Comparison of ENCODE assay signal across 1 cellular context in the genomic region with DNA sequence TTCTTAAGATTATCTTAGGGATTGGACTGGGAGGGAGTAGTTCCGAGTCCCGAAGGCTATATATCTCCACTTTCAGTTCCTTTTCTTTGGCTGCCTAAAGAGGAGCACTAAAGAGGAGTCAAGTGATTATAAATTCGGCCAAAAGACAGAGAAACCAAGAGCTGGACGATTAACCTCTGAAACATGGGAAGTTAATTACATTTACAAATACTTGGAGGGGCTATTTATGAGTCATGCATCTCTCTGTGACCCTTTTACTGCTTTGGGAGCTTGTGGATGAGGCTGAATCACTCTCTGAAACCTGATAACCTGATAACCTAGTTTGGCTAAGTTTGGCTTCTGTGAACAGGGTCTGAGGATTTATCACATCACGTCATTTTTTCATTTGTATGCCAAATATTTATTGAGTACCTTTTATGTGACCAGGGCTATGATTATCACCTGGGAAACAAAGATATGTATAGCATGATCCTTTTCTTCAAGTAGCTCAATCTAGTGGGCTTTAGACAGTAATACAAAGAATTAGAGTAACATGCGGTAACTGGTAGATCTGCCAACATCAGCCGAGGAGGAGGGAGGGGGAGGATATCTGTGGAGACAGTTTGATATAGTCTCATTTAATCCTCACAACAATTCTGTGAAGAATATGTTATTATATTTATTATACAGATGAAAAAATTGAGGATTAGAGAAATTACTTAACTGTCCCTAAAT.
A peak's percentile ranks its signal among the peaks of the same experiment; 100 is the strongest.
TF ChIP-seq lines count a peak whose summit lies in the region.

No MANE protein-coding gene starts in this region.

TF ChIP-seq in K562, 482 proteins besides CTCF, POLR2A, EP300 and RAD21 (continued from another document and continues in another):
- TF ChIP-seq, protein P1, sequence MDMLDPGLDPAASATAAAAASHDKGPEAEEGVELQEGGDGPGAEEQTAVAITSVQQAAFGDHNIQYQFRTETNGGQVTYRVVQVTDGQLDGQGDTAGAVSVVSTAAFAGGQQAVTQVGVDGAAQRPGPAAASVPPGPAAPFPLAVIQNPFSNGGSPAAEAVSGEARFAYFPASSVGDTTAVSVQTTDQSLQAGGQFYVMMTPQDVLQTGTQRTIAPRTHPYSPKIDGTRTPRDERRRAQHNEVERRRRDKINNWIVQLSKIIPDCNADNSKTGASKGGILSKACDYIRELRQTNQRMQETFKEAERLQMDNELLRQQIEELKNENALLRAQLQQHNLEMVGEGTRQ (CRISPR knock-in tag; IDR thresholded peaks at IDR 0.05): no peak
- no peak for TF ChIP-seq EP400 (IDR thresholded peaks at IDR 0.05)
- TF ChIP-seq EHMT2 (IDR thresholded peaks at IDR 0.05): no peak
- no peak for TF ChIP-seq XRCC4 (IDR thresholded peaks at IDR 0.05; ENCODE audit: extremely low read depth, insufficient read depth, insufficient read length)
- TF ChIP-seq, protein P2, sequence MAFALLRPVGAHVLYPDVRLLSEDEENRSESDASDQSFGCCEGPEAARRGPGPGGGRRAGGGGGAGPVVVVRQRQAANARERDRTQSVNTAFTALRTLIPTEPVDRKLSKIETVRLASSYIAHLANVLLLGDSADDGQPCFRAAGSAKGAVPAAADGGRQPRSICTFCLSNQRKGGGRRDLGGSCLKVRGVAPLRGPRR (CRISPR knock-in tag; IDR thresholded peaks at IDR 0.05): no peak
- no peak for TF ChIP-seq ZEB2 (IDR thresholded peaks at IDR 0.05)
- peak; percentile 25 for TF ChIP-seq MEIS2 (IDR thresholded peaks at IDR 0.05; ENCODE audit: partially characterized antibody)
- no peak for TF ChIP-seq SAFB (IDR thresholded peaks at IDR 0.05; ENCODE audit: borderline replicate concordance, low read depth, low read length)
- TF ChIP-seq ARID1B (IDR thresholded peaks at IDR 0.05): peak; percentile 38; the same call in 1 of the 2 replicates
- no peak for TF ChIP-seq STAG1 (CRISPR knock-in tag; IDR thresholded peaks at IDR 0.05; ENCODE audit: borderline replicate concordance)
- no peak for TF ChIP-seq ZNF24 (IDR thresholded peaks at IDR 0.05)
- no peak for TF ChIP-seq TCF7L2 (IDR thresholded peaks at IDR 0.05; ENCODE audit: low read depth, low read length)
- no peak for TF ChIP-seq ELF2 (CRISPR knock-in tag; IDR thresholded peaks at IDR 0.05)
- no peak for TF ChIP-seq SIN3A (IDR thresholded peaks at IDR 0.05; ENCODE audit: borderline replicate concordance in 2 of 2, control insufficient read depth in 1 of 2, low read depth in 2 of 2, low read length in 2 of 2)
- no peak for TF ChIP-seq BRF1 (IDR thresholded peaks at IDR 0.05; ENCODE audit: borderline replicate concordance, extremely low read depth, insufficient read length)
- TF ChIP-seq HMG20A (CRISPR knock-in tag; conservative IDR thresholded peaks at IDR 0.05): no peak
- TF ChIP-seq, protein P3, sequence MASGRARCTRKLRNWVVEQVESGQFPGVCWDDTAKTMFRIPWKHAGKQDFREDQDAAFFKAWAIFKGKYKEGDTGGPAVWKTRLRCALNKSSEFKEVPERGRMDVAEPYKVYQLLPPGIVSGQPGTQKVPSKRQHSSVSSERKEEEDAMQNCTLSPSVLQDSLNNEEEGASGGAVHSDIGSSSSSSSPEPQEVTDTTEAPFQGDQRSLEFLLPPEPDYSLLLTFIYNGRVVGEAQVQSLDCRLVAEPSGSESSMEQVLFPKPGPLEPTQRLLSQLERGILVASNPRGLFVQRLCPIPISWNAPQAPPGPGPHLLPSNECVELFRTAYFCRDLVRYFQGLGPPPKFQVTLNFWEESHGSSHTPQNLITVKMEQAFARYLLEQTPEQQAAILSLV (tag; IDR thresholded peaks at IDR 0.05): no peak
- TF ChIP-seq, protein P4, sequence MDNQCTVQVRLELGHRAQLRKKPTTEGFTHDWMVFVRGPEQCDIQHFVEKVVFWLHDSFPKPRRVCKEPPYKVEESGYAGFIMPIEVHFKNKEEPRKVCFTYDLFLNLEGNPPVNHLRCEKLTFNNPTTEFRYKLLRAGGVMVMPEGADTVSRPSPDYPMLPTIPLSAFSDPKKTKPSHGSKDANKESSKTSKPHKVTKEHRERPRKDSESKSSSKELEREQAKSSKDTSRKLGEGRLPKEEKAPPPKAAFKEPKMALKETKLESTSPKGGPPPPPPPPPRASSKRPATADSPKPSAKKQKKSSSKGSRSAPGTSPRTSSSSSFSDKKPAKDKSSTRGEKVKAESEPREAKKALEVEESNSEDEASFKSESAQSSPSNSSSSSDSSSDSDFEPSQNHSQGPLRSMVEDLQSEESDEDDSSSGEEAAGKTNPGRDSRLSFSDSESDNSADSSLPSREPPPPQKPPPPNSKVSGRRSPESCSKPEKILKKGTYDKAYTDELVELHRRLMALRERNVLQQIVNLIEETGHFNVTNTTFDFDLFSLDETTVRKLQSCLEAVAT (IDR thresholded peaks at IDR 0.05): no peak
- TF ChIP-seq, protein P5, sequence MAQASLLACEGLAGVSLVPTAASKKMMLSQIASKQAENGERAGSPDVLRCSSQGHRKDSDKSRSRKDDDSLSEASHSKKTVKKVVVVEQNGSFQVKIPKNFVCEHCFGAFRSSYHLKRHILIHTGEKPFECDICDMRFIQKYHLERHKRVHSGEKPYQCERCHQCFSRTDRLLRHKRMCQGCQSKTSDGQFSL (CRISPR knock-in tag; IDR thresholded peaks at IDR 0.05): no peak
- TF ChIP-seq, protein P5 (tag; IDR thresholded peaks at IDR 0.05): no peak
- no peak for TF ChIP-seq KAT2B (IDR thresholded peaks at IDR 0.05; ENCODE audit: low read depth, low read length)
- TF ChIP-seq, protein P6, sequence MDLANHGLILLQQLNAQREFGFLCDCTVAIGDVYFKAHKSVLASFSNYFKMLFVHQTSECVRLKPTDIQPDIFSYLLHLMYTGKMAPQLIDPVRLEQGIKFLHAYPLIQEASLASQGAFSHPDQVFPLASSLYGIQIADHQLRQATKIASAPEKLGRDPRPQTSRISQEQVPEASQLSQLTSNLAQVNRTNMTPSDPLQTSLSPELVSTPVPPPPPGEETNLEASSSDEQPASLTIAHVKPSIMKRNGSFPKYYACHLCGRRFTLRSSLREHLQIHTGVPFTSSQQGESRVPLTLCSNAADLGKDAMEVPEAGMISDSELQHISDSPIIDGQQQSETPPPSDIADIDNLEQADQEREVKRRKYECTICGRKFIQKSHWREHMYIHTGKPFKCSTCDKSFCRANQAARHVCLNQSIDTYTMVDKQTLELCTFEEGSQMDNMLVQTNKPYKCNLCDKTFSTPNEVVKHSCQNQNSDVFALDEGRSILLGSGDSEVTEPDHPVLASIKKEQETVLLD (IDR thresholded peaks at IDR 0.05): no peak
- no peak for TF ChIP-seq NONO (IDR thresholded peaks at IDR 0.05; ENCODE audit: low read depth in 2 of 2, low read length in 1 of 2)
- TF ChIP-seq, protein P7, sequence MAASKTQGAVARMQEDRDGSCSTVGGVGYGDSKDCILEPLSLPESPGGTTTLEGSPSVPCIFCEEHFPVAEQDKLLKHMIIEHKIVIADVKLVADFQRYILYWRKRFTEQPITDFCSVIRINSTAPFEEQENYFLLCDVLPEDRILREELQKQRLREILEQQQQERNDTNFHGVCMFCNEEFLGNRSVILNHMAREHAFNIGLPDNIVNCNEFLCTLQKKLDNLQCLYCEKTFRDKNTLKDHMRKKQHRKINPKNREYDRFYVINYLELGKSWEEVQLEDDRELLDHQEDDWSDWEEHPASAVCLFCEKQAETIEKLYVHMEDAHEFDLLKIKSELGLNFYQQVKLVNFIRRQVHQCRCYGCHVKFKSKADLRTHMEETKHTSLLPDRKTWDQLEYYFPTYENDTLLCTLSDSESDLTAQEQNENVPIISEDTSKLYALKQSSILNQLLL (CRISPR knock-in tag; IDR thresholded peaks at IDR 0.05; ENCODE audit: borderline replicate concordance): no peak
- TF ChIP-seq ETS2 (tag; IDR thresholded peaks at IDR 0.05; ENCODE audit: borderline replicate concordance, poor library complexity, severe bottlenecking): no peak
- no peak for TF ChIP-seq ESRRB (CRISPR knock-in tag; IDR thresholded peaks at IDR 0.05; ENCODE audit: borderline replicate concordance)
- 0 out of 2 replicates have a peak, but pooled peaks have one; percentile 41 for TF ChIP-seq ATF7 (IDR thresholded peaks at IDR 0.05)
- TF ChIP-seq, protein P8, sequence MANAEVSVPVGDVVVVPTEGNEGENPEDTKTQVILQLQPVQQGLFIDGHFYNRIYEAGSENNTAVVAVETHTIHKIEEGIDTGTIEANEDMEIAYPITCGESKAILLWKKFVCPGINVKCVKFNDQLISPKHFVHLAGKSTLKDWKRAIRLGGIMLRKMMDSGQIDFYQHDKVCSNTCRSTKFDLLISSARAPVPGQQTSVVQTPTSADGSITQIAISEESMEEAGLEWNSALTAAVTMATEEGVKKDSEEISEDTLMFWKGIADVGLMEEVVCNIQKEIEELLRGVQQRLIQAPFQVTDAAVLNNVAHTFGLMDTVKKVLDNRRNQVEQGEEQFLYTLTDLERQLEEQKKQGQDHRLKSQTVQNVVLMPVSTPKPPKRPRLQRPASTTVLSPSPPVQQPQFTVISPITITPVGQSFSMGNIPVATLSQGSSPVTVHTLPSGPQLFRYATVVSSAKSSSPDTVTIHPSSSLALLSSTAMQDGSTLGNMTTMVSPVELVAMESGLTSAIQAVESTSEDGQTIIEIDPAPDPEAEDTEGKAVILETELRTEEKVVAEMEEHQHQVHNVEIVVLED (CRISPR knock-in tag; IDR thresholded peaks at IDR 0.05): no peak
- TF ChIP-seq MEF2D (tag; conservative IDR thresholded peaks at IDR 0.05; ENCODE audit: low read depth): no peak
- TF ChIP-seq ZNF79 (CRISPR knock-in tag; IDR thresholded peaks at IDR 0.05; ENCODE audit: low read depth): 0 out of 2 replicates have a peak, but pooled peaks have one; percentile 38
- TF ChIP-seq, protein P9, sequence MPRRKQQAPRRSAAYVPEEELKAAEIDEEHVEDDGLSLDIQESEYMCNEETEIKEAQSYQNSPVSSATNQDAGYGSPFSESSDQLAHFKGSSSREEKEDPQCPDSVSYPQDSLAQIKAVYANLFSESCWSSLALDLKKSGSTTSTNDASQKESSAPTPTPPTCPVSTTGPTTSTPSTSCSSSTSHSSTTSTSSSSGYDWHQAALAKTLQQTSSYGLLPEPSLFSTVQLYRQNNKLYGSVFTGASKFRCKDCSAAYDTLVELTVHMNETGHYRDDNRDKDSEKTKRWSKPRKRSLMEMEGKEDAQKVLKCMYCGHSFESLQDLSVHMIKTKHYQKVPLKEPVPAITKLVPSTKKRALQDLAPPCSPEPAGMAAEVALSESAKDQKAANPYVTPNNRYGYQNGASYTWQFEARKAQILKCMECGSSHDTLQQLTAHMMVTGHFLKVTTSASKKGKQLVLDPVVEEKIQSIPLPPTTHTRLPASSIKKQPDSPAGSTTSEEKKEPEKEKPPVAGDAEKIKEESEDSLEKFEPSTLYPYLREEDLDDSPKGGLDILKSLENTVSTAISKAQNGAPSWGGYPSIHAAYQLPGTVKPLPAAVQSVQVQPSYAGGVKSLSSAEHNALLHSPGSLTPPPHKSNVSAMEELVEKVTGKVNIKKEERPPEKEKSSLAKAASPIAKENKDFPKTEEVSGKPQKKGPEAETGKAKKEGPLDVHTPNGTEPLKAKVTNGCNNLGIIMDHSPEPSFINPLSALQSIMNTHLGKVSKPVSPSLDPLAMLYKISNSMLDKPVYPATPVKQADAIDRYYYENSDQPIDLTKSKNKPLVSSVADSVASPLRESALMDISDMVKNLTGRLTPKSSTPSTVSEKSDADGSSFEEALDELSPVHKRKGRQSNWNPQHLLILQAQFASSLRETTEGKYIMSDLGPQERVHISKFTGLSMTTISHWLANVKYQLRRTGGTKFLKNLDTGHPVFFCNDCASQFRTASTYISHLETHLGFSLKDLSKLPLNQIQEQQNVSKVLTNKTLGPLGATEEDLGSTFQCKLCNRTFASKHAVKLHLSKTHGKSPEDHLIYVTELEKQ (CRISPR knock-in tag; IDR thresholded peaks at IDR 0.05): no peak
- no peak for TF ChIP-seq CHD1 (IDR thresholded peaks at IDR 0.05; ENCODE audit: low read length)
- TF ChIP-seq, protein P10, sequence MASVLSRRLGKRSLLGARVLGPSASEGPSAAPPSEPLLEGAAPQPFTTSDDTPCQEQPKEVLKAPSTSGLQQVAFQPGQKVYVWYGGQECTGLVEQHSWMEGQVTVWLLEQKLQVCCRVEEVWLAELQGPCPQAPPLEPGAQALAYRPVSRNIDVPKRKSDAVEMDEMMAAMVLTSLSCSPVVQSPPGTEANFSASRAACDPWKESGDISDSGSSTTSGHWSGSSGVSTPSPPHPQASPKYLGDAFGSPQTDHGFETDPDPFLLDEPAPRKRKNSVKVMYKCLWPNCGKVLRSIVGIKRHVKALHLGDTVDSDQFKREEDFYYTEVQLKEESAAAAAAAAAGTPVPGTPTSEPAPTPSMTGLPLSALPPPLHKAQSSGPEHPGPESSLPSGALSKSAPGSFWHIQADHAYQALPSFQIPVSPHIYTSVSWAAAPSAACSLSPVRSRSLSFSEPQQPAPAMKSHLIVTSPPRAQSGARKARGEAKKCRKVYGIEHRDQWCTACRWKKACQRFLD (CRISPR knock-in tag; IDR thresholded peaks at IDR 0.05): no peak
- TF ChIP-seq ZNF3 (CRISPR knock-in tag; IDR thresholded peaks at IDR 0.05): no peak
- no peak for TF ChIP-seq ZNF707 (CRISPR knock-in tag; conservative IDR thresholded peaks at IDR 0.05)
- TF ChIP-seq, protein P11, sequence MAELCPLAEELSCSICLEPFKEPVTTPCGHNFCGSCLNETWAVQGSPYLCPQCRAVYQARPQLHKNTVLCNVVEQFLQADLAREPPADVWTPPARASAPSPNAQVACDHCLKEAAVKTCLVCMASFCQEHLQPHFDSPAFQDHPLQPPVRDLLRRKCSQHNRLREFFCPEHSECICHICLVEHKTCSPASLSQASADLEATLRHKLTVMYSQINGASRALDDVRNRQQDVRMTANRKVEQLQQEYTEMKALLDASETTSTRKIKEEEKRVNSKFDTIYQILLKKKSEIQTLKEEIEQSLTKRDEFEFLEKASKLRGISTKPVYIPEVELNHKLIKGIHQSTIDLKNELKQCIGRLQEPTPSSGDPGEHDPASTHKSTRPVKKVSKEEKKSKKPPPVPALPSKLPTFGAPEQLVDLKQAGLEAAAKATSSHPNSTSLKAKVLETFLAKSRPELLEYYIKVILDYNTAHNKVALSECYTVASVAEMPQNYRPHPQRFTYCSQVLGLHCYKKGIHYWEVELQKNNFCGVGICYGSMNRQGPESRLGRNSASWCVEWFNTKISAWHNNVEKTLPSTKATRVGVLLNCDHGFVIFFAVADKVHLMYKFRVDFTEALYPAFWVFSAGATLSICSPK (IDR thresholded peaks at IDR 0.05; ENCODE audit: borderline replicate concordance): no peak
- TF ChIP-seq, protein P12, sequence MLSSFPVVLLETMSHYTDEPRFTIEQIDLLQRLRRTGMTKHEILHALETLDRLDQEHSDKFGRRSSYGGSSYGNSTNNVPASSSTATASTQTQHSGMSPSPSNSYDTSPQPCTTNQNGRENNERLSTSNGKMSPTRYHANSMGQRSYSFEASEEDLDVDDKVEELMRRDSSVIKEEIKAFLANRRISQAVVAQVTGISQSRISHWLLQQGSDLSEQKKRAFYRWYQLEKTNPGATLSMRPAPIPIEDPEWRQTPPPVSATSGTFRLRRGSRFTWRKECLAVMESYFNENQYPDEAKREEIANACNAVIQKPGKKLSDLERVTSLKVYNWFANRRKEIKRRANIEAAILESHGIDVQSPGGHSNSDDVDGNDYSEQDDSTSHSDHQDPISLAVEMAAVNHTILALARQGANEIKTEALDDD (IDR thresholded peaks at IDR 0.05): peak; percentile 95
- TF ChIP-seq ZNF561 (CRISPR knock-in tag; conservative IDR thresholded peaks at IDR 0.05): no peak
- no peak for TF ChIP-seq NCOA6 (IDR thresholded peaks at IDR 0.05)
- TF ChIP-seq SP1 (CRISPR knock-in tag; IDR thresholded peaks at IDR 0.05): no peak
- no peak for TF ChIP-seq ESRRA (IDR thresholded peaks at IDR 0.05; ENCODE audit: borderline replicate concordance, low read depth)
- no peak for TF ChIP-seq ZNF77 (CRISPR knock-in tag; IDR thresholded peaks at IDR 0.05)
- no peak for TF ChIP-seq POLR2G (IDR thresholded peaks at IDR 0.05; ENCODE audit: low read depth, low read length)
- no peak for TF ChIP-seq CC2D1A (IDR thresholded peaks at IDR 0.05)
- TF ChIP-seq CXXC5 (CRISPR knock-in tag; IDR thresholded peaks at IDR 0.05): no peak
- peak; percentile 60 for TF ChIP-seq DPF2 (IDR thresholded peaks at IDR 0.05)
